Comparison of ENCODE assay signal across 8 cellular contexts in genomic region chr18:57846258-57846657, GRCh38. TPM values are rescaled to one million over a fixed set of nuclear protein-coding genes. Genes with fewer than 3 reads are reported as not detected.
DNase-seq lines count a peak whose midpoint lies in the region; ATAC-seq and TF ChIP-seq lines count a peak whose summit lies in the region.
"Had no signal": no experiment of that assay in that cellular context is flagged by ENCODE, and none has a peak within 500 bp of the region (broad histone marks: within the 10 kb centered on the region; RNA-seq: fewer than 3 reads in every experiment).

No MANE protein-coding gene starts in this region.

- peaks cover 5% of the 10 kb centered on the region for H3K4me1 ChIP-seq in smooth muscle cell (ENCODE audit: low read depth)

- WGBS in smooth muscle cell (ENCODE audit: low lambda C conversion rate): 0% methylated on average over 1 of the region's 1 CpG

- no peaks in the 10 kb centered on the region for H4K20me1 ChIP-seq in smooth muscle cell (ENCODE audit: low read depth)

- peak overlapping the region; percentile 26 for H2AFZ ChIP-seq in smooth muscle cell (ENCODE audit: low read depth)

- TF ChIP-seq CTCF in smooth muscle cell (IDR thresholded peaks at IDR 0.05; ENCODE audit: borderline replicate concordance, insufficient read depth, poor library complexity, severe bottlenecking): no peak

- peak overlapping the region; percentile 80 for H3K27ac ChIP-seq in smooth muscle cell (ENCODE audit: low read depth)
- H3K27ac ChIP-seq: coronary artery had no signal

- ATAC-seq in HG03097 (IDR thresholded peaks at IDR 0.05; ENCODE audit: low FRiP score, unreplicated experiment): no peak

- H3K4me2 ChIP-seq in smooth muscle cell: peak overlapping the region; percentile 40

- H3K4me3 ChIP-seq in smooth muscle cell: no peak overlapping the region
- H3K4me3 ChIP-seq: coronary artery had no signal

- H3K9me3 ChIP-seq in smooth muscle cell (replicated peaks; ENCODE audit: low read depth): no peaks in the 10 kb centered on the region

- H3K79me2 ChIP-seq in smooth muscle cell (ENCODE audit: low read depth): no peaks in the 10 kb centered on the region

- no peaks in the 10 kb centered on the region for H3F3A ChIP-seq in smooth muscle cell (ENCODE audit: low read depth)

- in situ Hi-C loops in SK-MEL-5 (cut with HindIII; ENCODE audit: low pct_unique_long_range_greater_than_20kb, low sequenced_read_pairs): no loop called here

- H3K27me3 ChIP-seq in smooth muscle cell (ENCODE audit: low read depth): no peaks in the 10 kb centered on the region

- no peaks in the 10 kb centered on the region for H3K36me3 ChIP-seq in smooth muscle cell (ENCODE audit: low read depth)

- DNase-seq in HCEC 1CT: peak; percentile 74
- peak; percentile 62 for DNase-seq in SK-MEL-5 (ENCODE audit: low read depth, low spot score)
- peak; percentile 82 for DNase-seq in foreskin melanocyte
- no peak for DNase-seq in smooth muscle cell (lab: John Stamatoyannopoulos, UW; ENCODE audit: unreplicated experiment)
- DNase-seq in mucosa of gallbladder (ENCODE audit: low spot score): no peak
- DNase-seq in SW480 (ENCODE audit: low spot score): no peak

- H3K9ac ChIP-seq in smooth muscle cell (ENCODE audit: low read depth): peak overlapping the region; percentile 22

RNA-seq across cellular contexts. Expression of gene ATP8B1, which starts 43.1 kb away (rescaled TPM):
- 0.61 and 0.90 TPM in 2 replicates for total RNA-seq in SK-MEL-5 (2014; rRNA removed; shearing (Covaris generic))
- polyA plus RNA-seq in SK-MEL-5 (2015; cell fraction: cytosol; rRNA removed): 0.94 and 1.4 TPM in 2 replicates
- 0.43 and 0.47 TPM in 2 replicates for polyA plus RNA-seq in SK-MEL-5 (2015; cell fraction: nucleus; rRNA removed)
- 1.9 and 6.1 TPM in 2 replicates for total RNA-seq in smooth muscle cell
- polyA plus RNA-seq in smooth muscle cell: 1.0 and 1.1 TPM in 2 replicates
- 125 TPM for total RNA-seq in mucosa of gallbladder

Comparison
In these comparisons a context has a peak if more than half of its experiments do, and no peak if none do; other contexts are left out.
1. DNase-seq: peak in HCEC 1CT (single experiment), SK-MEL-5 (single experiment) and foreskin melanocyte (single experiment); none in smooth muscle cell (single experiment), mucosa of gallbladder (single experiment) and SW480 (single experiment).
2. RNA of gene ATP8B1, which starts 43.1 kb away (total RNA-seq): 125 TPM in mucosa of gallbladder (single experiment); 1.9 to 6.1 TPM in smooth muscle cell and 0.61 to 0.90 TPM in SK-MEL-5; every median in the first group is over 10 times any median in the second.